28 cellular contexts compared by ENCODE assay signal in genomic region chr7:75719626-75720025, GRCh38. TPM values are rescaled to one million over a fixed set of nuclear protein-coding genes. Genes with fewer than 3 reads are reported as not detected.
"Had no signal": no experiment of that assay in that cellular context is flagged by ENCODE, and none has a peak within 500 bp of the region (broad histone marks: within the 10 kb centered on the region; RNA-seq: fewer than 3 reads in every experiment).

No MANE protein-coding gene starts in this region.

- H3K9me3 ChIP-seq: pancreas, psoas muscle, stomach, thoracic aorta, transverse colon had no signal

- H3K4me3 ChIP-seq: coronary artery, hepatocyte, pancreas, psoas muscle, stomach, thoracic aorta, transverse colon had no signal

- H3K9me3 Mint-ChIP-seq: natural killer cell had no signal

- ATAC-seq: foreskin keratinocyte, left cardiac atrium, natural killer cell, pancreas, psoas muscle, sciatic nerve had no signal

- H3K4me1 ChIP-seq: pancreas, psoas muscle had no signal

- H3K4me1 Mint-ChIP-seq: endodermal cell had no signal

- H3K4me3 Mint-ChIP-seq: endodermal cell, natural killer cell had no signal

- H3K27ac Mint-ChIP-seq: endodermal cell, natural killer cell had no signal

- H3K27ac ChIP-seq: coronary artery, foreskin keratinocyte, hepatocyte, pancreas, psoas muscle, stomach, thoracic aorta, transverse colon had no signal

- DNase-seq: effector CD4-positive, alpha-beta T cell; endodermal cell; erythroblast; foreskin keratinocyte; head of caudate nucleus; kidney; left cardiac atrium; mammary epithelial cell; natural killer cell; occipital lobe; psoas muscle; retina; stimulated activated CD4-positive, alpha-beta T cell treated with anti-CD3 and anti-CD28 coated beads, Interleukin-2, amount 100 ng/mL, for 24 hours; stimulated activated CD4-positive, alpha-beta T cell treated with anti-CD3 and anti-CD28 coated beads, Interleukin-4, amount 100 ng/mL, for 4 hours; stimulated activated naive CD4-positive, alpha-beta T cell; stomach; substantia nigra; transverse colon had no signal

- H3K36me3 Mint-ChIP-seq: natural killer cell had no signal

- H3K27me3 ChIP-seq: foreskin keratinocyte, hepatocyte, pancreas, stomach, transverse colon had no signal

- H3K36me3 ChIP-seq: pancreas, stomach, thoracic aorta, transverse colon had no signal

RNA-seq across cellular contexts. Expression of gene CCL26, which starts 52.4 kb away (rescaled TPM):
- total RNA-seq: cerebellum, dermis microvascular lymphatic vessel endothelial cell, endothelial cell of umbilical vein, foreskin keratinocyte, mammary epithelial cell, myocyte, natural killer cell, occipital lobe, pancreas, psoas muscle, skeletal muscle tissue, stomach, thoracic aorta, transverse colon had no signal
